ENCODE assay signal across 15 cellular contexts in genomic region chr5:112308608-112309007, GRCh38.
A peak's percentile ranks its signal among the peaks of the same experiment; 100 is the strongest.
DNase-seq lines count a peak whose midpoint lies in the region; TF ChIP-seq lines count a peak whose summit lies in the region.
"Had no signal": no experiment of that assay in that cellular context is flagged by ENCODE, and none has a peak within 500 bp of the region (broad histone marks: within the 10 kb centered on the region; RNA-seq: fewer than 3 reads in every experiment).

No MANE protein-coding gene starts in this region.

- no peak overlapping the region for H3K4me3 ChIP-seq in breast epithelium
- H3K4me3 ChIP-seq: BLaER1 treated with 17β-estradiol and CSF1 and Interleukin-3, amounts not matched to agents 10 nM and 100 nM; GM23338 had no signal

- H3K4me1 Mint-ChIP-seq in MCF 10A (ENCODE audit: insufficient read depth, unreplicated experiment), result peaks cover 27% of the 10 kb centered on the region
- H3K4me1 Mint-ChIP-seq: B cell had no signal

- CTCF ChIA-PET in MCF 10A (lab: Yijun Ruan, JAX), result interaction anchor here (0.7 kb wide), 2 partner anchors 28 to 449 kb away, joined by 3 read pairs; no protein-coding TSS in a partner anchor
- CTCF ChIA-PET in RWPE1 (lab: Yijun Ruan, JAX), result interaction anchor here (0.7 kb wide), 2 partner anchors 16 to 383 kb away, joined by 3 read pairs; no protein-coding TSS in a partner anchor

- H3K36me3 ChIP-seq in breast epithelium, result no peaks in the 10 kb centered on the region
- H3K36me3 ChIP-seq: BLaER1 treated with 17β-estradiol and CSF1 and Interleukin-3, amounts not matched to agents 10 nM and 100 nM had no signal

- H3K9me3 ChIP-seq in breast epithelium, result no peaks in the 10 kb centered on the region

- no peaks in the 10 kb centered on the region for H3K36me3 Mint-ChIP-seq in MCF 10A (ENCODE audit: insufficient read depth, unreplicated experiment)
- H3K36me3 Mint-ChIP-seq: CD8-positive, alpha-beta T cell had no signal

- DNase-seq in MCF 10A (ENCODE audit: unreplicated experiment) (peak; percentile 54), breast epithelium (ENCODE audit: low spot score in 2 of 2) (no peak), RWPE1 (ENCODE audit: low spot score) (peak; percentile 31), fibroblast of gingiva (ENCODE audit: low read depth) (peak; percentile 27), LoVo (ENCODE audit: low spot score) (no peak), substantia nigra (lab: John Stamatoyannopoulos, UW) (no peak), posterior vena cava (ENCODE audit: low spot score) (no peak)
- DNase-seq: Calu3; CD8-positive, alpha-beta T cell; DMS79 treated with DMSO at 0.1 percent for 48 hours; GF-D8; HCEC 1CT had no signal

- no peaks in the 10 kb centered on the region for H3K27me3 ChIP-seq in breast epithelium
- H3K27me3 ChIP-seq: BLaER1 treated with 17β-estradiol and CSF1 and Interleukin-3, amounts not matched to agents 10 nM and 100 nM had no signal

- peak overlapping the region; percentile 31 for H3K27ac Mint-ChIP-seq in MCF 10A (ENCODE audit: low read depth, unreplicated experiment)
- H3K27ac Mint-ChIP-seq: B cell; CD8-positive, alpha-beta T cell; GM23338 had no signal

- no peaks in the 10 kb centered on the region for H3K9me3 Mint-ChIP-seq in MCF 10A (ENCODE audit: unreplicated experiment)
- H3K9me3 Mint-ChIP-seq: CD8-positive, alpha-beta T cell; GM23338 had no signal

- H3K4me3 Mint-ChIP-seq in MCF 10A (ENCODE audit: unreplicated experiment), result no peak overlapping the region
- H3K4me3 Mint-ChIP-seq: B cell; CD8-positive, alpha-beta T cell; GM23338 had no signal

- no TSS peak for BruUV-seq in MCF 10A (replicated peaks; lab: Mats Ljungman, UMichigan)

- H3K27ac ChIP-seq in breast epithelium, result no peak overlapping the region
- no peak overlapping the region for H3K27ac ChIP-seq in RWPE1
- H3K27ac ChIP-seq in substantia nigra (ENCODE audit: low read depth, low read length, poor library complexity, severe bottlenecking), result no peak overlapping the region
- H3K27ac ChIP-seq: BLaER1 treated with 17β-estradiol and CSF1 and Interleukin-3, amounts not matched to agents 10 nM and 100 nM had no signal

- intact Hi-C loops in MCF 10A (cut with micrococcal nuclease), result no loop called here
- intact Hi-C loops in breast epithelium (cut with DNase I; ENCODE audit: low total_unique reads), result no loop called here
- intact Hi-C loops in posterior vena cava (cut with DNase I), result no loop called here

- no peaks in the 10 kb centered on the region for H3K27me3 Mint-ChIP-seq in MCF 10A (ENCODE audit: insufficient read depth, unreplicated experiment)

- TF ChIP-seq CTCF in MCF 10A (IDR thresholded peaks at IDR 0.05; ENCODE audit: unreplicated experiment) (no peak), breast epithelium (IDR thresholded peaks at IDR 0.05) (no peak), RWPE1 (conservative IDR thresholded peaks at IDR 0.05; ENCODE audit: low read depth) (no peak)

- no peaks in the 10 kb centered on the region for H3K4me1 ChIP-seq in breast epithelium

- no peak for TF ChIP-seq POLR2A in breast epithelium (IDR thresholded peaks at IDR 0.05)

- POLR2A ChIA-PET in MCF 10A (lab: Yijun Ruan, JAX), result interaction anchor here (0.7 kb wide), 1 partner anchor 43 kb away, joined by 3 read pairs; no protein-coding TSS in a partner anchor
- POLR2A ChIA-PET in RWPE1 (lab: Yijun Ruan, JAX; ENCODE audit: low non-redundant PET), result no interaction called here

Comparison
In these comparisons a context has a peak if more than half of its experiments do, and no peak if none do; other contexts are left out.
1. DNase-seq: peak in MCF 10A (single experiment), RWPE1 (single experiment) and fibroblast of gingiva (single experiment); none in breast epithelium (0 of 2), LoVo (single experiment), substantia nigra (0 of 49) and posterior vena cava (single experiment).